In genomic region chr9:136961279-136962065, GRCh38 we compare ENCODE assay signal across 1 cellular context.
TF ChIP-seq lines count a peak whose summit lies in the region.

No MANE protein-coding gene starts in this region.

TF ChIP-seq in K562, 482 proteins besides CTCF, POLR2A, EP300 and RAD21:
- TF ChIP-seq TFAP4 (CRISPR knock-in tag; IDR thresholded peaks at IDR 0.05; ENCODE audit: borderline replicate concordance) (peak; percentile 22; the same call in 1 of the 2 replicates), ASH1L (IDR thresholded peaks at IDR 0.05; ENCODE audit: borderline replicate concordance, low read depth, partially characterized antibody) (no peak), ZBTB7A (IDR thresholded peaks at IDR 0.05; ENCODE audit: borderline replicate concordance, control insufficient read depth, low read depth, low read length) (peak; percentile 32; the same call in 1 of the 2 replicates)
